Comparison of ENCODE assay signal across 9 cellular contexts in the genomic region with DNA sequence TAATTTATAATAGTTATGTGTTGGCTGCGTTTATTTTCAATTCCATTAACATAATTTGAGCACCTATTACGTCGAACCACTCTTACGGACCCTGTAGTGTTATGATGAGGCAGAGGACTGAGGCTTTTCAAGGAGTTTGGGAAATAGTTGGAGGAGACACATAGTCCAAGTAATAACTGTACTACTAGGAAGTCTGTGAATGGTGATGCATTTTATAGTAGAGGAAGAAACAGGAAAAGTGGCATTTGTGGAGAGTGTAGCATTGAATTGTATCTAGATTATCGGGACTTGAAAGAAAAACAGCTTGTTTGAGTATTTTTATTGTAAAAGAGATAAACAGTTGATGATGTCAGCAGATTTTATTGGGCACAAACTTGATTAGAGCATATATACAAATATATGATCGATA. TPM values are rescaled to one million over a fixed set of nuclear protein-coding genes. Genes with fewer than 3 reads are reported as not detected.
DNase-seq lines count a peak whose midpoint lies in the region; ATAC-seq, FAIRE-seq and TF ChIP-seq lines count a peak whose summit lies in the region.
"Had no signal": no experiment of that assay in that cellular context is flagged by ENCODE, and none has a peak within 500 bp of the region (broad histone marks: within the 10 kb centered on the region; RNA-seq: fewer than 3 reads in every experiment).

No MANE protein-coding gene starts in this region.

- H2AFZ ChIP-seq in K562 (ENCODE audit: low read depth, low read length): no peak overlapping the region

- H3K79me2 ChIP-seq in K562 (ENCODE audit: control insufficient read depth, insufficient read depth, low read length): peaks cover 66% of the 10 kb centered on the region

- POLR2A ChIA-PET in AG04449 (lab: Yijun Ruan, JAX): interaction anchor here (0.9 kb wide), 1 partner anchor 12 kb away, joined by 3 read pairs; no protein-coding TSS in a partner anchor
- POLR2A ChIA-PET in K562 (lab: Yijun Ruan, JAX): interaction anchor here (0.6 to 4.0 kb wide), 2 partner anchors 13 to 472 kb away, joined by 4 to 33 read pairs; no protein-coding TSS in a partner anchor

- H3K4me3 ChIP-seq in AG04449 (ENCODE audit: low read depth, low read length) (peak overlapping the region; percentile 83), K562 (peak overlapping the region; percentile 72), mucosa of rectum (ENCODE audit: low read length in 2 of 2) (peak overlapping the region; percentile 83 to 96)

- CTCF ChIA-PET in AG04449 (lab: Yijun Ruan, JAX) (interaction anchor here (0.9 to 6.1 kb wide), 5 partner anchors 10 to 142 kb away, joined by 3 to 46 read pairs (median 16); no protein-coding TSS in a partner anchor), K562 (lab: Yijun Ruan, JAX; ENCODE audit: low intra/inter-chr PET ratio) (no interaction called here)

- in situ Hi-C loops in K562 (cut with MboI): no loop called here

- no peak for TF ChIP-seq POLR2A in K562 (conservative IDR thresholded peaks at IDR 0.05)

- H3K27me3 ChIP-seq in K562 (ENCODE audit: control insufficient read depth in 2 of 2, insufficient read depth in 2 of 2, low read length in 2 of 2) (no peaks in the 10 kb centered on the region), mucosa of rectum (ENCODE audit: control insufficient read depth in 2 of 2, insufficient read depth in 2 of 2, low read length in 2 of 2) (no peaks in the 10 kb centered on the region)

- 1% methylated on average over 6 of the region's 6 CpGs for WGBS in K562 (ENCODE audit: insufficient coverage, low coverage, missing lambda C conversion rate)

- TF ChIP-seq RAD21 in K562 (CRISPR knock-in tag; conservative IDR thresholded peaks at IDR 0.05 in 1 of 2, IDR thresholded peaks at IDR 0.05 in 1 of 2): no peak

- DNase-seq in AG04449 (ENCODE audit: low read depth, low spot score): no peak
- DNase-seq in HT1080 (ENCODE audit: low read depth): peak; percentile 16
- peak in 1 of 4 experiments; percentile 33 for DNase-seq in K562 (ENCODE audit: extremely low read depth in 1 of 4, low spot score in 3 of 4)
- no peak for DNase-seq in OCI-M2 (lab: John Stamatoyannopoulos, UW; ENCODE audit: unreplicated experiment)
- DNase-seq in globus pallidus (ENCODE audit: low spot score): no peak

- H3K9me1 ChIP-seq in K562 (ENCODE audit: control insufficient read depth, insufficient read depth, low read length): no peaks in the 10 kb centered on the region

- H3K36me3 ChIP-seq in K562 (ENCODE audit: control insufficient read depth, insufficient read depth, low read length) (no peaks in the 10 kb centered on the region; the same call in 2 of the 3 replicates), mucosa of rectum (ENCODE audit: control insufficient read depth in 2 of 2, insufficient read depth in 2 of 2, low read length in 2 of 2) (no peaks in the 10 kb centered on the region)

- H4K20me1 ChIP-seq in K562 (replicated peaks; ENCODE audit: control insufficient read depth, insufficient read depth, low read length): no peaks in the 10 kb centered on the region

- no peaks in the 10 kb centered on the region for H3K9me3 ChIP-seq in K562 (replicated peaks; ENCODE audit: control insufficient read depth, insufficient read depth, low read depth, low read length)
- no peaks in the 10 kb centered on the region for H3K9me3 ChIP-seq in mucosa of rectum (ENCODE audit: control insufficient read depth in 2 of 2, low read length in 2 of 2)

- TF ChIP-seq CTCF in AG04449 (IDR thresholded peaks at IDR 0.05; ENCODE audit: insufficient read depth, low read length, missing control alignments) (no peak), K562 (IDR thresholded peaks at IDR 0.05 in 2 of 3, conservative IDR thresholded peaks at IDR 0.05 in 1 of 3; ENCODE audit: insufficient read depth in 2 of 3, low read depth in 1 of 3, low read length in 3 of 3) (no peak)

- intact Hi-C loops in K562 (cut with micrococcal nuclease): no loop called here

- peak overlapping the region; percentile 83 for H3K4me2 ChIP-seq in K562 (ENCODE audit: insufficient read depth, low read length)

- peak; percentile 15 for ATAC-seq in K562
- no peak for ATAC-seq in HG02763 (IDR thresholded peaks at IDR 0.05; ENCODE audit: unreplicated experiment)
- ATAC-seq in GM19328 (IDR thresholded peaks at IDR 0.05; ENCODE audit: unreplicated experiment): no peak

- peaks cover 30 to 35% of the 10 kb centered on the region in 2 experiments for H3K4me1 ChIP-seq in K562 (replicated peaks in 1 of 2; ENCODE audit: control insufficient read depth in 2 of 2, insufficient read depth in 2 of 2, low read length in 2 of 2)
- peaks cover 25 to 32% of the 10 kb centered on the region in 2 donors for H3K4me1 ChIP-seq in mucosa of rectum (ENCODE audit: control insufficient read depth in 2 of 2, insufficient read depth in 2 of 2, low read length in 2 of 2)

- H3K27ac ChIP-seq in K562 (ENCODE audit: extremely low read depth, low read depth, low read length) (peak overlapping the region; percentile 85), mucosa of rectum (ENCODE audit: low read depth in 2 of 2, low read length in 2 of 2) (peak overlapping the region; percentile 4 to 37)

- peak overlapping the region; percentile 8 to 84; a peak in 3 of 4 replicates for H3K9ac ChIP-seq in K562 (ENCODE audit: insufficient read depth in 1 of 2, low read depth in 2 of 2, low read length in 2 of 2)
- peak overlapping the region; percentile 71 to 79 for H3K9ac ChIP-seq in mucosa of rectum (ENCODE audit: low read depth in 1 of 2, low read length in 2 of 2)

- no TSS peak for BruUV-seq in K562 (replicated peaks; lab: Mats Ljungman, UMichigan)

- TF ChIP-seq EP300 in K562 (IDR thresholded peaks at IDR 0.05; ENCODE audit: low read length): no peak

- FAIRE-seq in K562 (lab: Jason Lieb, UNC): no peak
- FAIRE-seq: colon had no signal

TF ChIP-seq in K562, 482 proteins besides CTCF, POLR2A, EP300 and RAD21 (continues in another document):
- TF ChIP-seq CTBP1 (IDR thresholded peaks at IDR 0.05; ENCODE audit: borderline replicate concordance) (0 out of 2 replicates have a peak, but pooled peaks have one; percentile 13), HMG20A (CRISPR knock-in tag; conservative IDR thresholded peaks at IDR 0.05) (no peak), MAFK (IDR thresholded peaks at IDR 0.05; ENCODE audit: low read length) (peak; percentile 94), SMARCC2 (IDR thresholded peaks at IDR 0.05; ENCODE audit: low read depth) (peak; percentile 68; the same call in 1 of the 2 replicates), HNRNPK (IDR thresholded peaks at IDR 0.05; ENCODE audit: low read depth, low read length, poor library complexity, severe bottlenecking) (no peak)
- TF ChIP-seq, protein P1, sequence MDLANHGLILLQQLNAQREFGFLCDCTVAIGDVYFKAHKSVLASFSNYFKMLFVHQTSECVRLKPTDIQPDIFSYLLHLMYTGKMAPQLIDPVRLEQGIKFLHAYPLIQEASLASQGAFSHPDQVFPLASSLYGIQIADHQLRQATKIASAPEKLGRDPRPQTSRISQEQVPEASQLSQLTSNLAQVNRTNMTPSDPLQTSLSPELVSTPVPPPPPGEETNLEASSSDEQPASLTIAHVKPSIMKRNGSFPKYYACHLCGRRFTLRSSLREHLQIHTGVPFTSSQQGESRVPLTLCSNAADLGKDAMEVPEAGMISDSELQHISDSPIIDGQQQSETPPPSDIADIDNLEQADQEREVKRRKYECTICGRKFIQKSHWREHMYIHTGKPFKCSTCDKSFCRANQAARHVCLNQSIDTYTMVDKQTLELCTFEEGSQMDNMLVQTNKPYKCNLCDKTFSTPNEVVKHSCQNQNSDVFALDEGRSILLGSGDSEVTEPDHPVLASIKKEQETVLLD (IDR thresholded peaks at IDR 0.05): 0 out of 2 replicates have a peak, but pooled peaks have one; percentile 33

RNA-seq across cellular contexts. Expression of gene NFATC3, which starts 1.7 kb away (rescaled TPM):
- total RNA-seq in HT1080 (2014; rRNA removed; shearing (Covaris generic)): 14.9 and 15.4 TPM in 2 replicates
- 10.0 and 13.7 TPM in 2 replicates for polyA plus RNA-seq in HT1080 (2015; cell fraction: cytosol; rRNA removed)
- polyA plus RNA-seq in HT1080 (2015; cell fraction: nucleus; rRNA removed): 12.6 and 13.2 TPM in 2 replicates
- 152 and 242 TPM in 2 replicates for total RNA-seq in K562 (2011; cell fraction: chromatin; rRNA removed; ENCODE audit: low replicate concordance)
- total RNA-seq in K562 (2011; cell fraction: nucleolus; rRNA removed): 77.9 and 81.3 TPM in 2 replicates
- total RNA-seq in K562 (2011; cell fraction: nucleoplasm; rRNA removed): 116 and 142 TPM in 2 replicates
- total RNA-seq in K562 (2014; rRNA removed): 58.1 and 61.4 TPM in 2 replicates
- 56.9 and 65.9 TPM in 2 replicates for total RNA-seq in K562 (2014; rRNA removed; fragmentation: Illumina TruSeq; extraction: Trizol)
- 56.8 and 59.4 TPM in 2 replicates for total RNA-seq in K562 (2015; rRNA removed; fragmentation: Illumina TruSeq; extraction: Trizol)
- total RNA-seq in K562 (2021): 86.7 and 98.4 TPM in 2 replicates
- 70.7 and 96.9 TPM in 2 replicates for polyA plus RNA-seq in K562 (2011; rRNA removed)
- polyA plus RNA-seq in K562 (2011; cell fraction: cytosol; rRNA removed): 71.3 and 73.3 TPM in 2 replicates
- polyA plus RNA-seq in K562 (2011; cell fraction: nucleus; rRNA removed): 58.7 and 63.9 TPM in 2 replicates
- polyA plus RNA-seq in K562 (2012): 31.9 and 42.7 TPM in 2 replicates
- polyA plus RNA-seq in K562 (2014; fragmentation: Illumina TruSeq; extraction: Trizol): 55.3 and 63.6 TPM in 2 replicates
- 10 to 100 TPM; 15.7 to 19.1 TPM for polyA plus RNA-seq in K562 (2014; fragmentation: Nextera tagmentation; extraction: Ambion mirVana)
- 47.3 and 54.8 TPM in 2 replicates for polyA plus RNA-seq in K562 (2014; rRNA removed)
- 214 and 224 TPM in 2 replicates for polyA minus RNA-seq in K562 (2011; rRNA and poly(A)+ RNA removed)
- 65.3 and 93.0 TPM in 2 replicates for polyA minus RNA-seq in K562 (2011; cell fraction: cytosol; rRNA and poly(A)+ RNA removed)
- 63.7 and 91.3 TPM in 2 replicates for polyA minus RNA-seq in K562 (2011; cell fraction: nucleus; rRNA and poly(A)+ RNA removed)
